Comparison of ENCODE assay signal across 8 cellular contexts in the genomic region with DNA sequence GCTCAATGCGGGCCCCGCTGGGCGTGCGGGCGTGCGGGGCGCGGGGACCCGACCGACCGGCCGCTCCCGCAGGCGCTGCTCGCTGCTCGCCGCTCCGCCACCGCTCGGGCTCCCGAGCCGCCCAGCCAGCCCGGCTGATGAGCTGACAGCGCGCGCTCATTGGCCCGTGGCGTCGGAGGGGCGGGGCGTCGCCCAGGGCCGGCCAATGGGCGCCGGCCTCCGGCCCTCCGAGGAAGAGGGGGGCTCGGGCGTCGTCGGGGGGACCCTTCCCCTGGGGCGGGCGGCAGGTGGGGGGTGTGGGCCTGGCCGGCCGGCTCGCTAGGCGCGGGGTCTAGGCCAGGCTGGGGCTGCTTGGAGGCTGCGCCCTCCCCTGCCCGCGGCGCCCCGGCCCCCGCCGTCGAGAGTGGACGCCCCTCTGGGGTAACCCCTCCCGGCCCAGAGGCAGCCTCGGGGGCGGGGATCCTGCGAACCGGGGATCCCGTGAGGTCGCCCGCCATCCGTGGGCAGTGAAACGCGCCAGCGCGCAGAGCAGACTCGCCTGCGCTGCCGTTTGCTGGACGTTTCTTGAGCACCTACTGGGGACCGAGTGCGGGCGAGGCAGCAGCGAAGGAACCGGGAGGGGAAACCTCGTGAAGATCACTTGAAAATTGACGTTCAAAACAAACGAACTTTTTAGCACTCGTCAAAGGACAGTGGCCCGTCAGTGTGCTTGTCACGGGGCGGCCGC. TPM values are rescaled to one million over a fixed set of nuclear protein-coding genes. Genes with fewer than 3 reads are reported as not detected.
A peak's percentile ranks its signal among the peaks of the same experiment; 100 is the strongest.
DNase-seq lines count a peak whose midpoint lies in the region; ATAC-seq and TF ChIP-seq lines count a peak whose summit lies in the region.

SCUBE1 (minus strand) TSS at position 111 of the 727 bp plus-strand sequence. CDS start 111 bp downstream, outside the sequence.

- H2BK120ac ChIP-seq in trophoblast cell (ENCODE audit: insufficient read depth, low read length, poor library complexity), result no peak within 1 kb of the TSS

- no peaks in the 10 kb centered on the region for H3K79me2 ChIP-seq in trophoblast cell (ENCODE audit: control insufficient read depth, insufficient read depth, low read length, poor library complexity)

- no peak within 1 kb of the TSS for H3K18ac ChIP-seq in trophoblast cell (ENCODE audit: low read length)

- H2BK5ac ChIP-seq in trophoblast cell (ENCODE audit: low read depth, low read length, poor library complexity), result no peak within 1 kb of the TSS

- no peaks in the 10 kb centered on the region for H3K4me1 ChIP-seq in trophoblast cell (ENCODE audit: control insufficient read depth in 1 of 2, insufficient read depth in 2 of 2, low read length in 2 of 2)

- H4K8ac ChIP-seq in trophoblast cell (ENCODE audit: low read depth, low read length), result no peak within 1 kb of the TSS

- WGBS in trophoblast cell (ENCODE audit: extremely low coverage, insufficient coverage, insufficient read length), result no CpG with 5 or more reads among the region's 87 CpGs

- H3K27ac Mint-ChIP-seq in activated T-cell treated with anti-CD3 and anti-CD28 coated beads, Interleukin-2, amount 50 U/mL, for 72 hours, result no peak within 1 kb of the TSS

- H3K27me3 Mint-ChIP-seq in activated T-cell treated with anti-CD3 and anti-CD28 coated beads, Interleukin-2, amount 50 U/mL, for 72 hours (ENCODE audit: low read depth), result peaks cover 53% of the 10 kb centered on the region

- H3K9me3 ChIP-seq in trophoblast cell (ENCODE audit: insufficient read depth, low read depth, low read length), result peaks cover 8% of the 10 kb centered on the region

- H3K9me3 Mint-ChIP-seq in activated T-cell treated with anti-CD3 and anti-CD28 coated beads, Interleukin-2, amount 50 U/mL, for 72 hours, result no peaks in the 10 kb centered on the region

- no peaks in the 10 kb centered on the region for H3K36me3 Mint-ChIP-seq in activated T-cell treated with anti-CD3 and anti-CD28 coated beads, Interleukin-2, amount 50 U/mL, for 72 hours (ENCODE audit: insufficient read depth in 2 of 2)

- no peak within 1 kb of the TSS for H4K12ac ChIP-seq in trophoblast cell (ENCODE audit: low read depth, low read length)

- peaks cover 12% of the 10 kb centered on the region for H3K4me1 Mint-ChIP-seq in activated T-cell treated with anti-CD3 and anti-CD28 coated beads, Interleukin-2, amount 50 U/mL, for 72 hours (ENCODE audit: low read depth)

- no peak within 1 kb of the TSS for H3K27ac ChIP-seq in trophoblast cell (ENCODE audit: low read depth, low read length)

- H3K79me1 ChIP-seq in trophoblast cell (ENCODE audit: low read length), result no peaks in the 10 kb centered on the region

- H3K14ac ChIP-seq in trophoblast cell (ENCODE audit: low read length), result no peak within 1 kb of the TSS

- H3K23ac ChIP-seq in trophoblast cell (ENCODE audit: low read length), result no peak within 1 kb of the TSS

- in situ Hi-C loops in GM13976 (cut with MboI; ENCODE audit: low sequenced_read_pairs, unreplicated experiment), result loop anchor here (10.0 kb wide), 1 partner anchor 69 kb away; no protein-coding TSS in a partner anchor

- no peak within 1 kb of the TSS for H3K4ac ChIP-seq in trophoblast cell (ENCODE audit: low read depth, low read length)

- H3K4me2 ChIP-seq in trophoblast cell (ENCODE audit: low read length), result peak within 1 kb of the TSS; percentile 35

- peak; percentile 75 for DNase-seq in GM13976 (ENCODE audit: low spot score)
- peak; percentile 18 to 78 for DNase-seq in NCI-H526 (lab: John Stamatoyannopoulos, UW)
- DNase-seq in activated T-cell treated with anti-CD3 and anti-CD28 coated beads, Interleukin-2, amount 50 U/mL, for 72 hours, result peak; percentile 60 to 62
- no peak for DNase-seq in glomerular endothelial cell (ENCODE audit: extremely low read depth, low read depth, low spot score)
- DNase-seq in trophoblast cell, result peak; percentile 65 to 80
- DNase-seq in HT-29 (ENCODE audit: low spot score), result no peak

- no peak within 1 kb of the TSS for H4K91ac ChIP-seq in trophoblast cell (ENCODE audit: low read depth, low read length)

- H2BK12ac ChIP-seq in trophoblast cell (ENCODE audit: low read length), result no peak within 1 kb of the TSS

- peaks cover 37% of the 10 kb centered on the region for H3K27me3 ChIP-seq in trophoblast cell (ENCODE audit: insufficient read depth, low read length)

- H3K4me3 Mint-ChIP-seq in activated T-cell treated with anti-CD3 and anti-CD28 coated beads, Interleukin-2, amount 50 U/mL, for 72 hours, result peak within 1 kb of the TSS; percentile 39 to 49

- H3K9ac ChIP-seq in trophoblast cell (ENCODE audit: low read length), result no peak within 1 kb of the TSS

- no peak within 1 kb of the TSS for H2AK5ac ChIP-seq in trophoblast cell (ENCODE audit: low read length)

- peak; percentile 66 to 68 for ATAC-seq in activated T-cell treated with anti-CD3 and anti-CD28 coated beads, Interleukin-2, amount 50 U/mL, for 72 hours (replicated peaks in 1 of 2)
- ATAC-seq in HG02840 (IDR thresholded peaks at IDR 0.05; ENCODE audit: low FRiP score, unreplicated experiment), result no peak
- ATAC-seq in HG03439 (IDR thresholded peaks at IDR 0.05; ENCODE audit: unreplicated experiment), result no peak

- TF ChIP-seq CTCF in GM13976 (IDR thresholded peaks at IDR 0.05; ENCODE audit: borderline replicate concordance, control extremely low read depth, extremely low read depth, insufficient read depth, missing control alignments), result no peak

- H3K36me3 ChIP-seq in trophoblast cell (ENCODE audit: control insufficient read depth in 1 of 2, insufficient read depth in 2 of 2, low read length in 2 of 2), result no peaks in the 10 kb centered on the region

- no peak within 1 kb of the TSS for H3K4me3 ChIP-seq in trophoblast cell (ENCODE audit: low read depth, low read length)

- no peak within 1 kb of the TSS for H2AFZ ChIP-seq in trophoblast cell (ENCODE audit: insufficient read depth, low read length, poor library complexity)

RNA-seq across cellular contexts. Expression of gene SCUBE1, which starts in this region (rescaled TPM):
- under 1 TPM in 1 of 2 donors, not detected in 1; 0.14 TPM for total RNA-seq in activated T-cell treated with anti-CD3 and anti-CD28 coated beads, Interleukin-2, amount 50 U/mL, for 72 hours
- total RNA-seq in glomerular endothelial cell, result 68.9 and 69.1 TPM in 2 replicates
- 0.08 and 0.12 TPM in 2 replicates for polyA plus RNA-seq in trophoblast cell (2013)
- total RNA-seq in HT-29 (2014; rRNA removed; shearing (Covaris generic)), result 0.03 TPM in 1 of 2 replicates, not detected in the other

Comparison
In these comparisons a context has a peak if more than half of its experiments do, and no peak if none do; other contexts are left out.
1. RNA of gene SCUBE1 (total RNA-seq): 68.9 to 69.1 TPM in glomerular endothelial cell; 0.14 TPM in activated T-cell treated with anti-CD3 and anti-CD28 coated beads, Interleukin-2, amount 50 U/mL, for 72 hours and 0.03 TPM in HT-29; every median in the first group is over 10 times any median in the second.
2. Peak in DNase-seq and ATAC-seq in activated T-cell treated with anti-CD3 and anti-CD28 coated beads, Interleukin-2, amount 50 U/mL, for 72 hours; RNA of the gene not detected or under 1 TPM.
3. DNase-seq: peak in GM13976 (single experiment), NCI-H526 (2 of 2) and trophoblast cell (2 of 2); none in glomerular endothelial cell (single experiment) and HT-29 (single experiment).